In genomic region chr6:43964659-43965570, GRCh38 we compare ENCODE assay signal across 23 cellular contexts.
DNase-seq lines count a peak whose midpoint lies in the region; ATAC-seq, FAIRE-seq and TF ChIP-seq lines count a peak whose summit lies in the region.
"Had no signal": no experiment of that assay in that cellular context is flagged by ENCODE, and none has a peak within 500 bp of the region (broad histone marks: within the 10 kb centered on the region; RNA-seq: fewer than 3 reads in every experiment).

No MANE protein-coding gene starts in this region.

- H2AFZ ChIP-seq in DND-41 (ENCODE audit: low read depth, low read length) (no peak overlapping the region), neuronal stem cell (ENCODE audit: low read length) (peak overlapping the region; percentile 31)
- H2AFZ ChIP-seq: GM23248 had no signal

- CTCF ChIA-PET in Panc1 (lab: Charles Lee), result no interaction called here

- H3K9me3 ChIP-seq in DND-41 (ENCODE audit: insufficient read depth, low read length, severe bottlenecking) (no peaks in the 10 kb centered on the region), Panc1 (ENCODE audit: control insufficient read depth, insufficient read depth, low read depth, low read length) (no peaks in the 10 kb centered on the region), neuronal stem cell (replicated peaks in 1 of 2; ENCODE audit: control insufficient read depth in 2 of 2, insufficient read depth in 1 of 2, low read depth in 1 of 2, low read length in 2 of 2) (no peaks in the 10 kb centered on the region)
- H3K9me3 ChIP-seq: prostate gland, thoracic aorta had no signal

- TF ChIP-seq CTCF in DND-41 (IDR thresholded peaks at IDR 0.05; ENCODE audit: borderline replicate concordance, extremely low read depth, low read length, poor library complexity, severe bottlenecking), result no peak
- TF ChIP-seq CTCF in Panc1 (IDR thresholded peaks at IDR 0.05), result no peak

- H2AK5ac ChIP-seq in neuronal stem cell (ENCODE audit: low read depth, low read length), result peak overlapping the region; percentile 89

- H3K27ac ChIP-seq in DND-41 (ENCODE audit: low read length), result no peak overlapping the region
- no peak overlapping the region for H3K27ac ChIP-seq in Panc1 (ENCODE audit: low read length)
- H3K27ac ChIP-seq in neuronal stem cell (replicated peaks; ENCODE audit: low read length), result no peak overlapping the region
- H3K27ac ChIP-seq: dorsolateral prefrontal cortex, GM23248, prostate gland, thoracic aorta had no signal

- H3K4me1 ChIP-seq in DND-41 (ENCODE audit: insufficient read depth, low read length) (no peaks in the 10 kb centered on the region), Panc1 (ENCODE audit: control insufficient read depth, insufficient read depth, low read length) (no peaks in the 10 kb centered on the region), neuronal stem cell (ENCODE audit: control insufficient read depth in 2 of 2, insufficient read depth in 1 of 2, low read depth in 1 of 2, low read length in 2 of 2) (peaks cover 12 to 22% of the 10 kb centered on the region in 2 donors)
- H3K4me1 ChIP-seq: prostate gland had no signal

- H3K36me3 ChIP-seq in DND-41 (ENCODE audit: insufficient read depth, low read length) (no peaks in the 10 kb centered on the region), Panc1 (ENCODE audit: control insufficient read depth, insufficient read depth, low read length) (no peaks in the 10 kb centered on the region), neuronal stem cell (replicated peaks in 1 of 2; ENCODE audit: control insufficient read depth in 2 of 2, insufficient read depth in 2 of 2, low read length in 2 of 2) (no peaks in the 10 kb centered on the region)
- H3K36me3 ChIP-seq: prostate gland, thoracic aorta had no signal

- peak overlapping the region; percentile 62 for H3K18ac ChIP-seq in neuronal stem cell (ENCODE audit: low read length)

- H2BK15ac ChIP-seq in neuronal stem cell (ENCODE audit: low read length), result peak overlapping the region; percentile 65

- no TSS peak for BruUV-seq in Panc1 (replicated peaks; lab: Mats Ljungman, UMichigan)

- H2BK12ac ChIP-seq in neuronal stem cell (ENCODE audit: low read length), result no peak overlapping the region

- POLR2A ChIA-PET in Panc1 (lab: Charles Lee), result no interaction called here

- H3K79me1 ChIP-seq in neuronal stem cell (ENCODE audit: low read depth, low read length), result no peaks in the 10 kb centered on the region

- 0 out of 2 replicates have a peak, but pooled peaks cover 4% of the 10 kb centered on the region for H4K20me1 ChIP-seq in DND-41 (ENCODE audit: insufficient read depth, low read length)

- H4K8ac ChIP-seq in neuronal stem cell (ENCODE audit: low read depth, low read length), result no peak overlapping the region

- no peak; the same call in 2 of the 3 replicates for ATAC-seq in DND-41 (ENCODE audit: insufficient read depth, low read depth)
- peak; percentile 73 for ATAC-seq in Panc1
- no peak for ATAC-seq in GM21825 (IDR thresholded peaks at IDR 0.05; ENCODE audit: unreplicated experiment)
- no peak for ATAC-seq in HG03139 (IDR thresholded peaks at IDR 0.05; ENCODE audit: unreplicated experiment)
- ATAC-seq: CD8-positive, alpha-beta T cell; T-helper 17 cell had no signal

- in situ Hi-C loops in Panc1 (cut with HindIII; ENCODE audit: low pct_unique_long_range_greater_than_20kb, low sequenced_read_pairs), result no loop called here

- FAIRE-seq in GM19239 (lab: Jason Lieb, UNC), result no peak
- FAIRE-seq: frontal cortex, HTR-8/SVneo had no signal

- no peaks in the 10 kb centered on the region for H3K79me2 ChIP-seq in DND-41 (ENCODE audit: insufficient read depth, low read length)

- H3K27me3 ChIP-seq in DND-41 (ENCODE audit: insufficient read depth, low read length, poor library complexity), result peaks cover 13% of the 10 kb centered on the region
- H3K27me3 ChIP-seq in Panc1 (ENCODE audit: control insufficient read depth, insufficient read depth, low read length), result no peaks in the 10 kb centered on the region
- H3K27me3 ChIP-seq in neuronal stem cell (ENCODE audit: control insufficient read depth in 3 of 3, insufficient read depth in 3 of 3, low read depth in 1 of 3, low read length in 3 of 3), result no peaks in the 10 kb centered on the region
- H3K27me3 ChIP-seq: dorsolateral prefrontal cortex had no signal

- H3K4me3 ChIP-seq in DND-41 (ENCODE audit: low read depth in 1 of 2, low read length in 2 of 2), result no peak overlapping the region
- no peak overlapping the region for H3K4me3 ChIP-seq in Panc1 (ENCODE audit: low read depth in 2 of 2, low read length in 2 of 2)
- no peak overlapping the region for H3K4me3 ChIP-seq in neuronal stem cell (ENCODE audit: low read length in 2 of 2)
- H3K4me3 ChIP-seq: dorsolateral prefrontal cortex, GM23248, prostate gland, thoracic aorta had no signal

- H3K23ac ChIP-seq in neuronal stem cell (ENCODE audit: low read depth, low read length, poor library complexity), result peak overlapping the region; percentile 3

- H2BK120ac ChIP-seq in neuronal stem cell (ENCODE audit: low read depth, low read length), result no peak overlapping the region

- no peak overlapping the region for H3K4me2 ChIP-seq in DND-41 (ENCODE audit: insufficient read depth, low read length)
- H3K4me2 ChIP-seq in neuronal stem cell (ENCODE audit: insufficient read depth, low read length, poor library complexity, severe bottlenecking), result no peak overlapping the region

- no peak overlapping the region for H3K14ac ChIP-seq in neuronal stem cell (ENCODE audit: low read length)

- H3K9ac ChIP-seq in DND-41 (ENCODE audit: low read depth, low read length), result no peak overlapping the region
- no peak overlapping the region for H3K9ac ChIP-seq in neuronal stem cell (ENCODE audit: low read depth, low read length, poor library complexity)
- H3K9ac ChIP-seq: GM23248 had no signal

- peak; percentile 2 for DNase-seq in DND-41
- no peak for DNase-seq in Panc1 (ENCODE audit: low read depth, low spot score)
- DNase-seq in ecto neural progenitor cell (ENCODE audit: low spot score), result peak; percentile 42
- no peak for DNase-seq in neuronal stem cell (ENCODE audit: low spot score)
- no peak for DNase-seq in GM19239 (ENCODE audit: insufficient read length, low spot score)
- no peak for DNase-seq in stimulated activated CD4-positive, alpha-beta T cell treated with anti-CD3 and anti-CD28 coated beads, Interleukin-2, amount 100 ng/mL, for 48 hours
- DNase-seq: activated effector memory CD4-positive, alpha-beta T cell treated with Interleukin-2 at 50 U/mL for 16 hours; DMS79; dorsolateral prefrontal cortex; erythroblast; GM23248; NCI-H1417; NCI-H524; nephron progenitor cell; SIG-M5; T-helper 17 cell had no signal

- H3K4ac ChIP-seq in neuronal stem cell (ENCODE audit: low read length), result no peak overlapping the region

- no peak overlapping the region for H2BK5ac ChIP-seq in neuronal stem cell (ENCODE audit: low read length)

- intact Hi-C loops in Panc1 (cut with micrococcal nuclease; ENCODE audit: unreplicated experiment), result no loop called here

- no peak overlapping the region for H4K91ac ChIP-seq in neuronal stem cell (ENCODE audit: low read depth, low read length, poor library complexity)

- WGBS in neuronal stem cell (ENCODE audit: extremely low coverage in 2 of 2, insufficient read length in 2 of 2, insufficient replicate concordance in 1 of 2), 2 donors, result no CpG with 5 or more reads among the region's 6 CpGs

Comparison
In these comparisons a context has a peak if more than half of its experiments do, and no peak if none do; other contexts are left out.
1. DNase-seq: peak in DND-41 (single experiment) and ecto neural progenitor cell (single experiment); none in Panc1 (single experiment), neuronal stem cell (single experiment), GM19239 (single experiment) and stimulated activated CD4-positive, alpha-beta T cell treated with anti-CD3 and anti-CD28 coated beads, Interleukin-2, amount 100 ng/mL, for 48 hours (0 of 2).